18 cellular contexts compared by ENCODE assay signal in genomic region chr5:19240150-19240549, GRCh38.
DNase-seq lines count a peak whose midpoint lies in the region; ATAC-seq and TF ChIP-seq lines count a peak whose summit lies in the region.
"Had no signal": no experiment of that assay in that cellular context is flagged by ENCODE, and none has a peak within 500 bp of the region (broad histone marks: within the 10 kb centered on the region; RNA-seq: fewer than 3 reads in every experiment).

No MANE protein-coding gene starts in this region.

- H3K27me3 ChIP-seq in HUES48 (ENCODE audit: control insufficient read depth, insufficient read depth, low read length) (no peaks in the 10 kb centered on the region), adipocyte (replicated peaks; ENCODE audit: control insufficient read depth, insufficient read depth, low read length) (no peaks in the 10 kb centered on the region), foreskin keratinocyte (no peaks in the 10 kb centered on the region)
- H3K27me3 ChIP-seq: esophagus muscularis mucosa, SJSA1, upper lobe of left lung had no signal

- TF ChIP-seq CTCF in foreskin keratinocyte (conservative IDR thresholded peaks at IDR 0.05) = no peak

- H3K4me3 ChIP-seq in HUES48 (ENCODE audit: low read depth, low read length) (no peak overlapping the region), adipocyte (ENCODE audit: low read length) (no peak overlapping the region)
- H3K4me3 ChIP-seq: esophagus muscularis mucosa, K562, prostate gland, SJSA1, upper lobe of left lung had no signal

- H3K9me3 Mint-ChIP-seq in stimulated activated naive B cell treated with anti-CD40 and anti-IgM and Interleukin-4, amounts not matched to agents 10 μg/mL and 1 μg/mL and 100 μg/mL, for 72 hours = peaks cover 0 to 6% of the 10 kb centered on the region in 2 donors
- peaks cover 10 to 15% (median 12%) of the 10 kb centered on the region in 3 donors for H3K9me3 Mint-ChIP-seq in T-cell
- H3K9me3 Mint-ChIP-seq: WTC11 had no signal

- POLR2A ChIA-PET in T-cell (lab: Charles Lee) = no interaction called here

- H3K4me3 Mint-ChIP-seq in stimulated activated naive B cell treated with anti-CD40 and anti-IgM and Interleukin-4, amounts not matched to agents 10 μg/mL and 1 μg/mL and 100 μg/mL, for 72 hours = no peak overlapping the region
- H3K4me3 Mint-ChIP-seq in T-cell = no peak overlapping the region
- H3K4me3 Mint-ChIP-seq: activated naive CD4-positive, alpha-beta T cell treated with anti-CD3 and anti-CD28 coated beads for 36 hours; WTC11 had no signal

- H3K4me1 ChIP-seq in HUES48 (ENCODE audit: control insufficient read depth, insufficient read depth, low read length) (peaks cover 13% of the 10 kb centered on the region), adipocyte (ENCODE audit: control insufficient read depth, insufficient read depth, low read length) (no peaks in the 10 kb centered on the region), foreskin keratinocyte (peaks cover 31% of the 10 kb centered on the region)
- H3K4me1 ChIP-seq: prostate gland, SJSA1, upper lobe of left lung had no signal

- H3K36me3 ChIP-seq in HUES48 (ENCODE audit: control insufficient read depth, insufficient read depth, low read length) = no peaks in the 10 kb centered on the region
- no peaks in the 10 kb centered on the region for H3K36me3 ChIP-seq in adipocyte (ENCODE audit: control insufficient read depth, insufficient read depth, low read length, severe bottlenecking)
- H3K36me3 ChIP-seq: esophagus muscularis mucosa, prostate gland, SJSA1, upper lobe of left lung had no signal

- in situ Hi-C loops in ACHN (cut with HindIII; ENCODE audit: low pct_ligation_motif_present, low pct_unique_long_range_greater_than_20kb, low sequenced_read_pairs) = no loop called here

- H3K27me3 Mint-ChIP-seq in stimulated activated naive B cell treated with anti-CD40 and anti-IgM and Interleukin-4, amounts not matched to agents 10 μg/mL and 1 μg/mL and 100 μg/mL, for 72 hours = no peaks in the 10 kb centered on the region
- no peaks in the 10 kb centered on the region for H3K27me3 Mint-ChIP-seq in T-cell

- H3K9ac ChIP-seq in HUES48 (ENCODE audit: low read depth, low read length) (no peak overlapping the region), adipocyte (ENCODE audit: low read length) (no peak overlapping the region)

- peak; percentile 74 for ATAC-seq in foreskin keratinocyte
- no peak for ATAC-seq in stimulated activated naive B cell treated with anti-CD40 and anti-IgM and Interleukin-4, amounts not matched to agents 10 μg/mL and 1 μg/mL and 100 μg/mL, for 72 hours (replicated peaks)
- no peak for ATAC-seq in GM21381 (IDR thresholded peaks at IDR 0.05; ENCODE audit: unreplicated experiment)
- ATAC-seq in T-cell (replicated peaks in 1 of 4) = no peak
- ATAC-seq: K562, WTC11 had no signal

- no peak overlapping the region for H3K27ac Mint-ChIP-seq in stimulated activated naive B cell treated with anti-CD40 and anti-IgM and Interleukin-4, amounts not matched to agents 10 μg/mL and 1 μg/mL and 100 μg/mL, for 72 hours
- H3K27ac Mint-ChIP-seq in T-cell = no peak overlapping the region
- H3K27ac Mint-ChIP-seq: activated naive CD4-positive, alpha-beta T cell treated with anti-CD3 and anti-CD28 coated beads for 36 hours; WTC11 had no signal

- DNase-seq in ACHN = peak; percentile 51
- DNase-seq in adipocyte (ENCODE audit: low read depth) = peak; percentile 60
- peak; percentile 40 to 68 for DNase-seq in foreskin keratinocyte
- no peak for DNase-seq in stimulated activated naive B cell treated with anti-CD40 and anti-IgM and Interleukin-4, amounts not matched to agents 10 μg/mL and 1 μg/mL and 100 μg/mL, for 72 hours
- no peak for DNase-seq in SHP77 (lab: John Stamatoyannopoulos, UW)
- DNase-seq in T-cell = no peak
- DNase-seq: activated naive CD4-positive, alpha-beta T cell treated with anti-CD3 and anti-CD28 coated beads for 36 hours; NCI-H1436 treated with DMSO at 0.1 percent for 48 hours; NCI-H748 treated with DMSO at 0.1 percent for 48 hours; stimulated activated CD4-positive, alpha-beta T cell treated with anti-CD3 and anti-CD28 coated beads, Interleukin-2, amount 100 ng/mL, for 24 hours; upper lobe of left lung had no signal

- peak overlapping the region; percentile 42 for H3K27ac ChIP-seq in HUES48 (ENCODE audit: low read depth, low read length)
- no peak overlapping the region for H3K27ac ChIP-seq in foreskin keratinocyte
- H3K27ac ChIP-seq: esophagus muscularis mucosa, prostate gland, SJSA1, upper lobe of left lung had no signal

- no peaks in the 10 kb centered on the region for H3K9me3 ChIP-seq in HUES48 (ENCODE audit: control insufficient read depth, insufficient read depth, low read length)
- no peaks in the 10 kb centered on the region for H3K9me3 ChIP-seq in adipocyte (ENCODE audit: control insufficient read depth, low read length)
- H3K9me3 ChIP-seq: esophagus muscularis mucosa, prostate gland, upper lobe of left lung had no signal

- H3K4me1 Mint-ChIP-seq in stimulated activated naive B cell treated with anti-CD40 and anti-IgM and Interleukin-4, amounts not matched to agents 10 μg/mL and 1 μg/mL and 100 μg/mL, for 72 hours = no peaks in the 10 kb centered on the region
- no peaks in the 10 kb centered on the region for H3K4me1 Mint-ChIP-seq in T-cell

- no peaks in the 10 kb centered on the region for H3K36me3 Mint-ChIP-seq in stimulated activated naive B cell treated with anti-CD40 and anti-IgM and Interleukin-4, amounts not matched to agents 10 μg/mL and 1 μg/mL and 100 μg/mL, for 72 hours
- H3K36me3 Mint-ChIP-seq in T-cell = no peaks in the 10 kb centered on the region
- H3K36me3 Mint-ChIP-seq: WTC11 had no signal

- CTCF ChIA-PET in T-cell (lab: Charles Lee) = no interaction called here

Comparison
In these comparisons a context has a peak if more than half of its experiments do, and no peak if none do; other contexts are left out.
1. DNase-seq: peak in ACHN (single experiment), adipocyte (single experiment) and foreskin keratinocyte (2 of 2); none in stimulated activated naive B cell treated with anti-CD40 and anti-IgM and Interleukin-4, amounts not matched to agents 10 μg/mL and 1 μg/mL and 100 μg/mL, for 72 hours (single experiment), SHP77 (0 of 2) and T-cell (0 of 34).